Comparison of ENCODE assay signal across 13 cellular contexts in the genomic region with DNA sequence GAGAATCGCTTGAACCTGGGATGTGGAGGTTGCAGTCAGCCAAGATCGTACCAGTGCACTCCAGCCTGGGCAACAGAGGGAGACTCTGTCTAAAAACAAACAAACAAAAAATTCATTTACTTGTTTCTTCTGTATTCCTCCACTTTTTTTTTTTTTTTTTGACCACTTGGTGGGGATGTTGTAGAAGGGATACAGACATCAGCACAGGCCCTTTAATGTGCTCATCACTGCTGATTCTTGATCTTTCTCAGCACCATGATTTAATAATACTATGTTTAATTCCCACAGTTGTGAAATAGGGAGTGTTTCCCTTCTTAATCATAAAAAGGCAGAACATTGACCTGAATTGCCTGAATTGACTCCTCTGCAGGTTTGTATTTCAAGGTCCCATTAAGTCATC. TPM values are rescaled to one million over a fixed set of nuclear protein-coding genes. Genes with fewer than 3 reads are reported as not detected.
DNase-seq lines count a peak whose midpoint lies in the region; ATAC-seq and TF ChIP-seq lines count a peak whose summit lies in the region.
"Had no signal": no experiment of that assay in that cellular context is flagged by ENCODE, and none has a peak within 500 bp of the region (broad histone marks: within the 10 kb centered on the region; RNA-seq: fewer than 3 reads in every experiment).

No MANE protein-coding gene starts in this region.

- TF ChIP-seq CTCF in CD14-positive monocyte (IDR thresholded peaks at IDR 0.05): peak; percentile 14
- TF ChIP-seq CTCF in foreskin keratinocyte (conservative IDR thresholded peaks at IDR 0.05): peak; percentile 54

- ATAC-seq in foreskin keratinocyte (no peak), HG02885 (IDR thresholded peaks at IDR 0.05; ENCODE audit: poor library complexity, unreplicated experiment) (no peak), GM19035 (IDR thresholded peaks at IDR 0.05; ENCODE audit: unreplicated experiment) (no peak)

- intact Hi-C loops in CD14-positive monocyte (cut with micrococcal nuclease): no loop called here

- H3K27ac ChIP-seq in foreskin keratinocyte: no peak overlapping the region
- H3K27ac ChIP-seq: spleen, tibial artery had no signal

- peaks cover 31 to 59% of the 10 kb centered on the region in 2 donors for H3K36me3 Mint-ChIP-seq in CD14-positive monocyte

- H3K27ac Mint-ChIP-seq in CD14-positive monocyte: no peak overlapping the region

- DNase-seq in CD14-positive monocyte (ENCODE audit: low spot score): no peak
- peak; percentile 58 for DNase-seq in G401 (ENCODE audit: low spot score)
- peak; percentile 45 for DNase-seq in SK-N-DZ (ENCODE audit: low spot score)
- DNase-seq in foreskin keratinocyte: no peak
- no peak for DNase-seq in central memory CD4-positive, alpha-beta T cell
- DNase-seq: activated CD4-positive, alpha-beta T cell treated with anti-CD3 and anti-CD28 coated beads for 1 hour; caudate nucleus; NCI-H2029 treated with DMSO at 0.1 percent for 48 hours; spleen; tibial artery had no signal

- no peaks in the 10 kb centered on the region for H3K27me3 ChIP-seq in foreskin keratinocyte
- H3K27me3 ChIP-seq: spleen, tibial artery had no signal

- peaks cover 21% of the 10 kb centered on the region for H3K4me1 Mint-ChIP-seq in CD14-positive monocyte

- H3K4me3 Mint-ChIP-seq in CD14-positive monocyte: no peak overlapping the region

- in situ Hi-C loops in G401 (cut with HindIII; ENCODE audit: low sequenced_read_pairs): no loop called here

- H3K27me3 Mint-ChIP-seq in CD14-positive monocyte (ENCODE audit: low read depth in 3 of 3): no peaks in the 10 kb centered on the region

- H3K4me1 ChIP-seq in foreskin keratinocyte: no peaks in the 10 kb centered on the region

- H3K9me3 Mint-ChIP-seq in CD14-positive monocyte: peaks cover 0 to 3% (median 0%) of the 10 kb centered on the region in 7 donors

RNA-seq across cellular contexts. Expression of a gene that starts 4.5 kb away (rescaled TPM):
- polyA plus RNA-seq in CD14-positive monocyte (10 to 100 TPM; 17.9 to 21.6 TPM), foreskin keratinocyte (24.8 and 25.9 TPM in 2 replicates)
- total RNA-seq in G401 (2014; rRNA removed; shearing (Covaris generic)): 34.3 and 47.2 TPM in 2 replicates
- polyA plus RNA-seq in SK-N-DZ (2014; cell fraction: cytosol; rRNA removed): 31.3 and 85.2 TPM in 2 replicates
- 18.3 and 28.7 TPM in 2 replicates for polyA plus RNA-seq in SK-N-DZ (2014; cell fraction: nucleus; rRNA removed)
- total RNA-seq in foreskin keratinocyte: 26.3 and 27.9 TPM in 2 replicates

RNA-seq across cellular contexts. Expression of a gene that starts 5.6 kb away (rescaled TPM):
- polyA plus RNA-seq in CD14-positive monocyte: under 1 TPM; 0.33 to 0.88 TPM
- 13.5 and 14.9 TPM in 2 replicates for total RNA-seq in G401 (2014; rRNA removed; shearing (Covaris generic))
- 13.7 and 19.1 TPM in 2 replicates for polyA plus RNA-seq in SK-N-DZ (2014; cell fraction: cytosol; rRNA removed)
- 7.2 and 24.5 TPM in 2 replicates for polyA plus RNA-seq in SK-N-DZ (2014; cell fraction: nucleus; rRNA removed)
- total RNA-seq in foreskin keratinocyte: 31.6 and 40.9 TPM in 2 replicates
- polyA plus RNA-seq in foreskin keratinocyte: 36.4 and 45.1 TPM in 2 replicates

RNA-seq across cellular contexts. Expression of a gene that starts 21.1 kb away (rescaled TPM):
- polyA plus RNA-seq in CD14-positive monocyte: 1 to 10 TPM; 1.7 to 2.0 TPM
- 10.6 and 14.1 TPM in 2 replicates for total RNA-seq in G401 (2014; rRNA removed; shearing (Covaris generic))
- polyA plus RNA-seq in SK-N-DZ (2014; cell fraction: cytosol; rRNA removed): 11.2 and 19.5 TPM in 2 replicates
- polyA plus RNA-seq in SK-N-DZ (2014; cell fraction: nucleus; rRNA removed): 8.5 and 10.3 TPM in 2 replicates
- 5.2 and 6.1 TPM in 2 replicates for total RNA-seq in foreskin keratinocyte
- 2.5 and 2.9 TPM in 2 replicates for polyA plus RNA-seq in foreskin keratinocyte

RNA-seq across cellular contexts. Expression of a gene that starts 25.4 kb away (rescaled TPM):
- polyA plus RNA-seq in CD14-positive monocyte (under 1 TPM in 1 of 2 donors, not detected in 1; 0.23 TPM), foreskin keratinocyte (0.06 and 0.09 TPM in 2 replicates)
- 0.14 TPM in 1 of 2 replicates, not detected in the other for total RNA-seq in G401 (2014; rRNA removed; shearing (Covaris generic))
- polyA plus RNA-seq in SK-N-DZ (2014; cell fraction: cytosol; rRNA removed): 30.5 and 31.9 TPM in 2 replicates
- polyA plus RNA-seq in SK-N-DZ (2014; cell fraction: nucleus; rRNA removed): 7.3 and 9.6 TPM in 2 replicates
- not detected in 2 replicates for total RNA-seq in foreskin keratinocyte
- total RNA-seq: kidney epithelial cell, spleen had no signal

RNA-seq across cellular contexts. Expression of a gene that starts 25.6 kb away (rescaled TPM):
- polyA plus RNA-seq in CD14-positive monocyte: 10 to 100 TPM; 63.3 to 65.7 TPM
- total RNA-seq in G401 (2014; rRNA removed; shearing (Covaris generic)): 48.7 and 59.6 TPM in 2 replicates
- 164 and 171 TPM in 2 replicates for polyA plus RNA-seq in SK-N-DZ (2014; cell fraction: cytosol; rRNA removed)
- polyA plus RNA-seq in SK-N-DZ (2014; cell fraction: nucleus; rRNA removed): 168 and 227 TPM in 2 replicates
- total RNA-seq in foreskin keratinocyte: 37.2 and 39.5 TPM in 2 replicates
- 37.5 and 44.4 TPM in 2 replicates for polyA plus RNA-seq in foreskin keratinocyte

Comparison
In these comparisons a context has a peak if more than half of its experiments do, and no peak if none do; other contexts are left out.
1. DNase-seq: peak in G401 (single experiment) and SK-N-DZ (single experiment); none in CD14-positive monocyte (single experiment), foreskin keratinocyte (0 of 2) and central memory CD4-positive, alpha-beta T cell (single experiment).